2 cellular contexts compared by ENCODE assay signal in genomic region chr5:10550222-10550995, GRCh38.
TF ChIP-seq lines count a peak whose summit lies in the region.

No MANE protein-coding gene starts in this region.

TF ChIP-seq in IMR-90, 13 proteins besides CTCF, POLR2A, EP300 and RAD21:
- TF ChIP-seq CEBPB (IDR thresholded peaks at IDR 0.05; ENCODE audit: low read depth, low read length) (peak; percentile 47), CHD1 (IDR thresholded peaks at IDR 0.05; ENCODE audit: low read depth, low read length) (no peak)

TF ChIP-seq in endothelial cell of umbilical vein, 7 proteins besides CTCF, POLR2A, EP300 and RAD21:
- TF ChIP-seq FOS (IDR thresholded peaks at IDR 0.05; ENCODE audit: borderline replicate concordance, insufficient read depth, low read length) (no peak), POLR2AphosphoS5 (IDR thresholded peaks at IDR 0.05; ENCODE audit: insufficient read depth, low read depth, low read length) (no peak), MAX (IDR thresholded peaks at IDR 0.05; ENCODE audit: insufficient read depth, insufficient read length) (no peak), GATA2 (IDR thresholded peaks at IDR 0.05; ENCODE audit: insufficient read depth, insufficient read length, low read depth, low read length) (no peak), JUN (IDR thresholded peaks at IDR 0.05; ENCODE audit: borderline replicate concordance, insufficient read depth, insufficient read length, low read depth) (no peak), EZH2 (IDR thresholded peaks at IDR 0.05; ENCODE audit: borderline replicate concordance, low read depth, low read length, severe bottlenecking) (no peak), MYC (IDR thresholded peaks at IDR 0.05; ENCODE audit: low read depth, low read length) (no peak)
